In genomic region chr12:96061864-96062453, GRCh38 we compare ENCODE assay signal across 8 cellular contexts. TPM values are rescaled to one million over a fixed set of nuclear protein-coding genes. Genes with fewer than 3 reads are reported as not detected.
A peak's percentile ranks its signal among the peaks of the same experiment; 100 is the strongest.
DNase-seq lines count a peak whose midpoint lies in the region; ATAC-seq and TF ChIP-seq lines count a peak whose summit lies in the region.

No MANE protein-coding gene starts in this region.

- H3K27me3 Mint-ChIP-seq in mesothelial cell of epicardium (ENCODE audit: low read depth): no peaks in the 10 kb centered on the region

- ATAC-seq in GM18868 (IDR thresholded peaks at IDR 0.05; ENCODE audit: unreplicated experiment) (peak; percentile 89), HG03342 (IDR thresholded peaks at IDR 0.05; ENCODE audit: unreplicated experiment) (peak; percentile 88)

- no peak overlapping the region for H3K27ac Mint-ChIP-seq in mesothelial cell of epicardium

- peaks cover 5% of the 10 kb centered on the region for H3K9me3 Mint-ChIP-seq in mesothelial cell of epicardium

- peaks cover 3% of the 10 kb centered on the region for H3K4me1 Mint-ChIP-seq in mesothelial cell of epicardium

- DNase-seq in AG20443 (ENCODE audit: low spot score) (peak; percentile 86), NCI-H748 (lab: John Stamatoyannopoulos, UW; ENCODE audit: unreplicated experiment) (peak; percentile 74), mesothelial cell of epicardium (ENCODE audit: low spot score in 2 of 2, unreplicated experiment in 2 of 2) (peak; percentile 40 to 65)
- peak; percentile 76 to 83 for DNase-seq in activated CD4-positive, alpha-beta T cell treated with anti-CD3 and anti-CD28 coated beads, Interleukin-2, amount 50 U/mL, for 48 hours
- peak; percentile 59 for DNase-seq in effector CD8-positive, alpha-beta T cell (lab: John Stamatoyannopoulos, UW)
- peak; percentile 42 to 53 for DNase-seq in stimulated activated CD8-positive, alpha-beta memory T cell treated with anti-CD3 and anti-CD28 coated beads, Interleukin-4, amount 100 ng/mL, for 1 hour (ENCODE audit: low read depth in 2 of 2, low spot score in 1 of 2)

- TF ChIP-seq CTCF in mesothelial cell of epicardium (IDR thresholded peaks at IDR 0.05; ENCODE audit: unreplicated experiment): peak; percentile 75

- no peak overlapping the region for H3K4me3 Mint-ChIP-seq in mesothelial cell of epicardium

- no peaks in the 10 kb centered on the region for H3K36me3 Mint-ChIP-seq in mesothelial cell of epicardium

RNA-seq across cellular contexts. Expression of gene LTA4H, which starts 26.6 kb away (rescaled TPM):
- total RNA-seq in mesothelial cell of epicardium: 95.5 to 96.4 TPM (median 96.2 TPM) in 3 replicates

Comparison
In these comparisons a context has a peak if more than half of its experiments do, and no peak if none do; other contexts are left out.
1. Peak in every context shown above with its lines: DNase-seq and ATAC-seq.